Comparison of ENCODE assay signal across 28 cellular contexts in the genomic region with DNA sequence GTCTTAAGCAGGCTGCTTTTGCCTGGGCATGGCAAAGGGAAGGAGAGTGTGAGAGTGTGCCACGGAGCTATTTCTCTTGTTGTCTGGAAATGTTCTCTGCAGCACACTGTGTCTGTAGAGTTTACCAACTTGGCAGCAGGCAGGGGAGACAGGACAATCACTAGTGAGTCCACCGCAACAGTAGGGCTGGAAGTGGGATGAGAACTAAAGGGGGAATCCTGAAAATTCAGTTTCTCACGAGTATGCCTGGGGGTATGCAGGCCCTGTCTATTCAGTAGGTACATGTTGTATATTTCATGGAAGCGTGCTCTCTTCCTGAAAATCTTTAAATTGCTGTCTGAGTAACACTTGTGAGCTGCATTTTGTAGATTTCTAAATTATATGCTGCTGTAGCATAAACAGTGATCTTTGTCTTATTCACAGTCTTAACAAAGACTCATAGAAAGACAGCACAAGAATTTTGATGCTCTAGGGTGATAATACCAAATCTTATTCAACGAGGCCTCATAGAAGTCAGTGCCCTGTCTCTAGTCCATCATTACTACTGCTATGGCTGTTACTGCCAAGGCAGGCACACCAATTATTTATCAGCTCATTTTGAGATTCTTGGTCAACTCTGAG.
"Had no signal": no experiment of that assay in that cellular context is flagged by ENCODE, and none has a peak within 500 bp of the region (broad histone marks: within the 10 kb centered on the region; RNA-seq: fewer than 3 reads in every experiment).

No MANE protein-coding gene starts in this region.

- H3K9me3 ChIP-seq: gastroesophageal sphincter, left ventricle myocardium inferior, psoas muscle, suprapubic skin, tibial artery, upper lobe of right lung had no signal

- H3K9me3 Mint-ChIP-seq: activated T-cell treated with anti-CD3 and anti-CD28 coated beads, Interleukin-2, amount 50 U/mL, for 4 hours; activated T-helper 2 cell treated with anti-CD3 and anti-CD28 coated beads, Interferon-gamma antibody, Interleukin-2, Interleukin-4, amounts not matched to agents 10 μg/mL and 5 μg/mL and 100 μg/mL, durations not matched to agents 14 hours and 24 hours and 36 hours; central memory CD8-positive, alpha-beta T cell; neural progenitor cell; stimulated activated memory B cell treated with anti-CD40 and anti-IgM and Interleukin-4, amounts not matched to agents 10 μg/mL and 1 μg/mL and 100 μg/mL, for 72 hours; T-cell had no signal

- H3K27me3 ChIP-seq: neural progenitor cell had no signal

- H3K36me3 Mint-ChIP-seq: neural progenitor cell; stimulated activated memory B cell treated with anti-CD40 and anti-IgM and Interleukin-4, amounts not matched to agents 10 μg/mL and 1 μg/mL and 100 μg/mL, for 72 hours; T-cell had no signal

- H3K9ac ChIP-seq: neural progenitor cell, parathyroid adenoma had no signal

- H3K4me1 ChIP-seq: gastroesophageal sphincter, left ventricle myocardium inferior, parathyroid adenoma, psoas muscle, suprapubic skin, tibial artery, upper lobe of right lung had no signal

- H3K4me1 Mint-ChIP-seq: stimulated activated memory B cell treated with anti-CD40 and anti-IgM and Interleukin-4, amounts not matched to agents 10 μg/mL and 1 μg/mL and 100 μg/mL, for 72 hours had no signal

- H3K4me3 Mint-ChIP-seq: neural progenitor cell; stimulated activated memory B cell treated with anti-CD40 and anti-IgM and Interleukin-4, amounts not matched to agents 10 μg/mL and 1 μg/mL and 100 μg/mL, for 72 hours had no signal

- H3K27ac Mint-ChIP-seq: activated T-helper 2 cell treated with anti-CD3 and anti-CD28 coated beads, Interferon-gamma antibody, Interleukin-2, Interleukin-4, amounts not matched to agents 10 μg/mL and 5 μg/mL and 100 μg/mL, durations not matched to agents 14 hours and 24 hours and 36 hours; stimulated activated memory B cell treated with anti-CD40 and anti-IgM and Interleukin-4, amounts not matched to agents 10 μg/mL and 1 μg/mL and 100 μg/mL, for 72 hours had no signal

- ATAC-seq: activated T-cell treated with anti-CD3 and anti-CD28 coated beads, Interleukin-2, amount 50 U/mL, for 4 hours; gastroesophageal sphincter; psoas muscle; stimulated activated memory B cell treated with anti-CD40 and anti-IgM and Interleukin-4, amounts not matched to agents 10 μg/mL and 1 μg/mL and 100 μg/mL, for 72 hours; upper lobe of right lung had no signal

- H3K36me3 ChIP-seq: gastroesophageal sphincter, left ventricle myocardium inferior, neural progenitor cell, suprapubic skin, tibial artery, upper lobe of right lung had no signal

- DNase-seq: activated CD4-positive, alpha-beta T cell treated with anti-CD3 and anti-CD28 coated beads for 4 hours; activated CD4-positive, alpha-beta T cell treated with anti-CD3 and anti-CD28 coated beads, Interleukin-2, amount 50 U/mL, for 48 hours; activated CD8-positive, alpha-beta memory T cell treated with anti-CD3 and anti-CD28 coated beads, Interleukin-2, amount 50 U/mL, for 48 hours; activated T-cell treated with anti-CD3 and anti-CD28 coated beads, Interleukin-2, amount 50 U/mL, for 4 hours; amygdala; effector CD8-positive, alpha-beta T cell; islet precursor cell; left ventricle myocardium inferior; mesendoderm; occipital lobe; psoas muscle; stimulated activated CD4-positive, alpha-beta T cell treated with anti-CD3 and anti-CD28 coated beads, Interleukin-1b, Interleukin-23, amount 100 ng/mL, for 48 hours; stimulated activated CD4-positive, alpha-beta T cell treated with anti-CD3 and anti-CD28 coated beads, Interleukin-4, amount 100 ng/mL, for 4 hours; stimulated activated CD8-positive, alpha-beta memory T cell treated with anti-CD3 and anti-CD28 coated beads, Interleukin-4, amount 100 ng/mL, for 48 hours; T-cell; tibial artery; upper lobe of right lung had no signal

- H3K27ac ChIP-seq: epithelial cell of prostate, gastroesophageal sphincter, hepatocyte, left ventricle myocardium inferior, parathyroid adenoma, psoas muscle, suprapubic skin, tibial artery, upper lobe of right lung had no signal

- H3K4me3 ChIP-seq: gastroesophageal sphincter, hepatocyte, left ventricle myocardium inferior, lung, neural progenitor cell, psoas muscle, smooth muscle cell, suprapubic skin, tibial artery, upper lobe of right lung had no signal

- H3K79me2 ChIP-seq: hepatocyte, parathyroid adenoma had no signal

- H3K4me2 ChIP-seq: hepatocyte, neural progenitor cell, smooth muscle cell had no signal

- H2AFZ ChIP-seq: hepatocyte, neural progenitor cell, parathyroid adenoma had no signal
